27 cellular contexts compared by ENCODE assay signal in the genomic region with DNA sequence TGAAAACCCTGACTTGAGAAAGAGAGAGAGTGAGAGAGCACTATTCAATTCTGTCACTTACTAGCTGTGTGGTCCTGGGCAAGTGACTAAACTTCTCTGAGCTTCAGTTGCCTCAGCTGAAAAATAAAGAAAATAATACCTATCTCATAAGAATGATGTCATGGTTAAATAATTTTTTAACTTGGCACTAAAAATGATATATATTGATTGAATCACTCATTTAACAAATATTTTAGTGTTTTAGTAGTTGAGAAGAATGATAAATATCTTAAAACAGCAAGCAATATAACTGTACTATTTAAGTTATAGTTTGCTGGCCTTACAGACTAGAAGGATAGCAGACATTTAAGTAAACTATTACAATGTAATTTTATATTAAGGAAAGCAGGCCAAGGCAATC.
"Had no signal": no experiment of that assay in that cellular context is flagged by ENCODE, and none has a peak within 500 bp of the region (broad histone marks: within the 10 kb centered on the region; RNA-seq: fewer than 3 reads in every experiment).

No MANE protein-coding gene starts in this region.

- H3K36me3 ChIP-seq: stomach, suprapubic skin, thoracic aorta, thyroid gland, tibial artery, tibial nerve, transverse colon, upper lobe of left lung, upper lobe of right lung, uterus, vagina had no signal

- H3K27me3 ChIP-seq: stomach, suprapubic skin, testis, thyroid gland, tibial artery, tibial nerve, transverse colon, upper lobe of left lung, upper lobe of right lung, uterus, vagina had no signal

- ATAC-seq: stimulated activated effector memory CD8-positive, alpha-beta T cell treated with anti-CD3 and anti-CD28 coated beads, Interleukin-12 subunit alpha, Interleukin-12 subunit beta, amount 100 ng/mL, for 72 hours; stimulated activated memory B cell treated with anti-CD40 and anti-IgM and Interleukin-4, amounts not matched to agents 10 μg/mL and 1 μg/mL and 100 μg/mL, for 72 hours; stimulated activated naive B cell treated with anti-CD40 and anti-IgM and Interleukin-4, amounts not matched to agents 10 μg/mL and 1 μg/mL and 100 μg/mL, for 72 hours; stimulated activated naive CD8-positive, alpha-beta T cell treated with anti-CD3 and anti-CD28 coated beads, Interleukin-15, amount 100 ng/mL, for 72 hours; stimulated activated naive CD8-positive, alpha-beta T cell treated with anti-CD3 and anti-CD28 coated beads, Interleukin-15, Interleukin-2, amounts not matched to agents 100 U/mL and 50 U/mL, for 24 hours; upper lobe of right lung had no signal

- H3K27ac ChIP-seq: stomach, suprapubic skin, testis, thoracic aorta, thyroid gland, tibial artery, tibial nerve, transverse colon, upper lobe of right lung, uterus, vagina had no signal

- H3K9me3 ChIP-seq: stomach, suprapubic skin, testis, thoracic aorta, thyroid gland, tibial nerve, transverse colon, upper lobe of left lung, upper lobe of right lung, uterus, vagina had no signal

- H3K4me1 ChIP-seq: suprapubic skin, testis, thyroid gland, tibial nerve, upper lobe of right lung, uterus, vagina had no signal

- DNase-seq: stimulated activated CD4-positive, alpha-beta T cell treated with anti-CD3 and anti-CD28 coated beads, Interleukin-2, amount 100 ng/mL, for 48 hours; stimulated activated CD4-positive, alpha-beta T cell treated with anti-CD3 and anti-CD28 coated beads, Interleukin-4, amount 100 ng/mL, for 1 hour; stimulated activated CD4-positive, alpha-beta T cell treated with anti-CD3 and anti-CD28 coated beads, Interleukin-4, amount 100 ng/mL, for 24 hours; stimulated activated CD4-positive, alpha-beta T cell treated with anti-CD3 and anti-CD28 coated beads, Interleukin-4, amount 100 ng/mL, for 4 hours; stimulated activated CD8-positive, alpha-beta memory T cell treated with anti-CD3 and anti-CD28 coated beads, Interleukin-4, amount 100 ng/mL, for 48 hours; stimulated activated naive B cell treated with anti-CD40 and anti-IgM and Interleukin-4, amounts not matched to agents 10 μg/mL and 1 μg/mL and 100 μg/mL, for 72 hours; stimulated activated naive CD4-positive, alpha-beta T cell; stimulated activated naive CD4-positive, alpha-beta T cell treated with Interleukin-2 at 50 U/mL for 16 hours; stimulated activated naive CD8-positive, alpha-beta T cell treated with anti-CD3 and anti-CD28 coated beads, Interleukin-15, amount 100 ng/mL, for 72 hours; stimulated activated naive CD8-positive, alpha-beta T cell treated with anti-CD3 and anti-CD28 coated beads, Interleukin-15, Interleukin-2, amounts not matched to agents 100 U/mL and 50 U/mL, for 24 hours; stomach; substantia nigra; testis; thyroid gland; tibial artery; transverse colon; trophoblast cell; upper lobe of left lung; upper lobe of right lung; uterus had no signal

- H3K4me3 ChIP-seq: stomach, suprapubic skin, testis, thoracic aorta, thyroid gland, tibial artery, tibial nerve, transverse colon, upper lobe of left lung, upper lobe of right lung, uterus, vagina had no signal

- FAIRE-seq: urothelium cell line had no signal
